ENCODE assay signal across 21 cellular contexts in the genomic region with DNA sequence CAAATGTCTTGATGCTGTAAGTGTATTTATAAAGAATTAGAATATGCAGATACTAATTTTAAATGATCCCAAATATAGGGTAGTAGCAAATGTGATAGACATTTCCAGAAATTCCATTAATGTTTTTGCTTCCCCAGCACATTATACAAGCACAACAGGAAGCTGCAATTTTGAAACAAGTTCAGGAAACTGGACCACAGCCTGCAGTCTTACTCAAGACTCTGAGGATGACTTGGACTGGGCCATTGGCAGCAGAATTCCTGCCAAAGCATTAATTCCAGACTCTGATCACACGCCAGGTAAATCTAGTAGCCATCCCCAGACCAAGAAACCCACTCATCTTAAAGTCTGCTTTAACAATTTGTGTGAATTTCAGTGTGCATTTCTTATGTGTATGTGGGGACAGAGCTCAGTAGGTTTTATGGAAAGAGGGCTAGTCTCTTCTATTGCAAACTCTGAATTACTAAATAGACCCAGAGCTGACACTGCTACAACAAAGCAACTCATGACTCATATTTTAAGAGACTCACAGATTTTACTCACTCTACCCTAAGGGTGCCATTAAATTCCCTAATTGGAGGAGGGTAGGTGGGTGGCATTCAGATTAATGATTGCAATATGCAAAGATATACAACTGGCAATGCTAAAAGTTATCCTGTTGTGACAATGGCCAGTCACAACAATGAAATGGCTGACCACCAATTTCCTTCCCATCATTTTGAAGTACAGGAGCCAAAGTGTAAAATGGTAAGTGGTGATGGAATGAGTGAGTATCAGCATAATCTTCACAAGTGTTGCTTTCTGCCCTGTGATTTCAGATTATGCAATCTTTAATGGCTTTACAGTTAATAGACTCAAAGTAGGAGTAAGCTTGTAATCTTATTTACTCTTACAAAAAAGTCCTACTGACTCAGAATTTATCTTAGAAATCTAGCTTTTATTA.
DNase-seq lines count a peak whose midpoint lies in the region; ATAC-seq, FAIRE-seq and TF ChIP-seq lines count a peak whose summit lies in the region.
"Had no signal": no experiment of that assay in that cellular context is flagged by ENCODE, and none has a peak within 500 bp of the region (broad histone marks: within the 10 kb centered on the region; RNA-seq: fewer than 3 reads in every experiment).

No MANE protein-coding gene starts in this region.

- DNase-seq in D721Med (ENCODE audit: insufficient read length, low spot score) = no peak
- peak; percentile 23 for DNase-seq in fibroblast of gingiva (ENCODE audit: low read depth)
- DNase-seq in sciatic nerve (ENCODE audit: low spot score) = no peak
- no peak for DNase-seq in posterior cingulate gyrus
- DNase-seq: activated naive CD4-positive, alpha-beta T cell treated with anti-CD3 and anti-CD28 coated beads, Interleukin-2, amount 10 ng/mL, durations not matched to agents 7 days and 5 days; activated T-cell treated with anti-CD3 and anti-CD28 coated beads, Interleukin-2, amount 50 U/mL, for 48 hours; CD8-positive, alpha-beta memory T cell; DMS79; endodermal cell; foreskin melanocyte; Kasumi-1; kidney glomerular epithelial cell; NCI-H2107; NCI-H524; nucleus accumbens had no signal

- intact Hi-C loops in sciatic nerve (cut with DNase I) (no loop called here), posterior cingulate gyrus (cut with DNase I) (no loop called here)

- no peak for TF ChIP-seq CTCF in D721Med (IDR thresholded peaks at IDR 0.05; ENCODE audit: insufficient read depth, missing control alignments)

- ATAC-seq in sciatic nerve (peak; percentile 62), GM19467 (IDR thresholded peaks at IDR 0.05; ENCODE audit: unreplicated experiment) (no peak), HG03159 (IDR thresholded peaks at IDR 0.05; ENCODE audit: unreplicated experiment) (no peak)

- peak; percentile 46 for FAIRE-seq in D721Med (lab: Jason Lieb, UNC)
- FAIRE-seq: colon, GM12891, H1 had no signal

TF ChIP-seq in PFSK-1, 5 proteins besides CTCF, POLR2A, EP300 and RAD21:
- TF ChIP-seq FOXP2 (optimal IDR thresholded peaks at IDR 0.05; ENCODE audit: borderline replicate concordance, extremely low read depth, extremely low read length, insufficient read depth) = peak; percentile 14
- TF ChIP-seq POLR2AphosphoS5 (IDR thresholded peaks at IDR 0.05; ENCODE audit: low read depth, low read length) = no peak
- TF ChIP-seq REST (IDR thresholded peaks at IDR 0.05; ENCODE audit: insufficient read depth in 1 of 2, low read depth in 2 of 2, low read length in 2 of 2) = no peak
- no peak for TF ChIP-seq SIN3A (IDR thresholded peaks at IDR 0.05; ENCODE audit: borderline replicate concordance, insufficient read depth, low read length)
